ENCODE assay signal across 10 cellular contexts in genomic region chr5:38554860-38555259, GRCh38. TPM values are rescaled to one million over a fixed set of nuclear protein-coding genes. Genes with fewer than 3 reads are reported as not detected.
DNase-seq lines count a peak whose midpoint lies in the region; ATAC-seq and TF ChIP-seq lines count a peak whose summit lies in the region.
"Had no signal": no experiment of that assay in that cellular context is flagged by ENCODE, and none has a peak within 500 bp of the region (broad histone marks: within the 10 kb centered on the region; RNA-seq: fewer than 3 reads in every experiment).

No MANE protein-coding gene starts in this region.

- DNase-seq in NCI-H1105 treated with DMSO at 0.1 percent for 48 hours (lab: John Stamatoyannopoulos, UW) = peak; percentile 63
- DNase-seq in NCI-H1105 (lab: John Stamatoyannopoulos, UW) = no peak
- DNase-seq in left lung = no peak
- no peak for DNase-seq in stimulated activated effector memory CD8-positive, alpha-beta T cell treated with anti-CD3 and anti-CD28 coated beads, Interleukin-12 subunit alpha, Interleukin-12 subunit beta, amount 100 ng/mL, for 72 hours (ENCODE audit: low spot score in 2 of 2)
- no peak for DNase-seq in GM20000 (ENCODE audit: low spot score)
- DNase-seq in NCI-H1694 treated with DMSO at 0.1 percent for 48 hours (lab: John Stamatoyannopoulos, UW) = no peak
- DNase-seq: activated CD8-positive, alpha-beta memory T cell treated with anti-CD3 and anti-CD28 coated beads, Interleukin-2, amount 10 ng/mL, durations not matched to agents 7 days and 5 days had no signal

- H3K36me3 Mint-ChIP-seq in brain = no peaks in the 10 kb centered on the region
- H3K36me3 Mint-ChIP-seq in stimulated activated effector memory CD8-positive, alpha-beta T cell treated with anti-CD3 and anti-CD28 coated beads, Interleukin-12 subunit alpha, Interleukin-12 subunit beta, amount 100 ng/mL, for 72 hours = no peaks in the 10 kb centered on the region
- H3K36me3 Mint-ChIP-seq: activated CD8-positive, alpha-beta memory T cell treated with anti-CD3 and anti-CD28 coated beads, Interleukin-2, amount 10 ng/mL, durations not matched to agents 7 days and 5 days; IgD-negative memory B cell had no signal

- TF ChIP-seq CTCF in brain (conservative IDR thresholded peaks at IDR 0.05) = no peak
- TF ChIP-seq CTCF in left lung (IDR thresholded peaks at IDR 0.05) = no peak
- TF ChIP-seq CTCF in GM20000 (IDR thresholded peaks at IDR 0.05; ENCODE audit: extremely low read depth, missing control alignments) = no peak

- ATAC-seq in left lung = no peak
- no peak for ATAC-seq in stimulated activated effector memory CD8-positive, alpha-beta T cell treated with anti-CD3 and anti-CD28 coated beads, Interleukin-12 subunit alpha, Interleukin-12 subunit beta, amount 100 ng/mL, for 72 hours
- ATAC-seq in GM21447 (IDR thresholded peaks at IDR 0.05; ENCODE audit: unreplicated experiment) = no peak
- ATAC-seq: activated CD8-positive, alpha-beta memory T cell treated with anti-CD3 and anti-CD28 coated beads, Interleukin-2, amount 10 ng/mL, durations not matched to agents 7 days and 5 days had no signal

- no peaks in the 10 kb centered on the region for H3K36me3 ChIP-seq in left lung

- no peaks in the 10 kb centered on the region for H3K9me3 ChIP-seq in left lung

- intact Hi-C loops in left lung (cut with DNase I) = no loop called here

- peak overlapping the region; percentile 58 to 62 for H3K4me3 ChIP-seq in left lung

- H3K4me3 Mint-ChIP-seq in brain = peak overlapping the region; percentile 94 to 100 (median 95)
- peak overlapping the region; percentile 61 for H3K4me3 Mint-ChIP-seq in stimulated activated effector memory CD8-positive, alpha-beta T cell treated with anti-CD3 and anti-CD28 coated beads, Interleukin-12 subunit alpha, Interleukin-12 subunit beta, amount 100 ng/mL, for 72 hours

- H3K4me1 ChIP-seq in left lung = peaks cover 10 to 34% of the 10 kb centered on the region in 2 donors

- peaks cover 0 to 56% of the 10 kb centered on the region in 2 donors for H3K27me3 ChIP-seq in left lung

- H3K9me3 Mint-ChIP-seq in brain = peaks cover 0 to 3% (median 0%) of the 10 kb centered on the region in 5 experiments
- no peaks in the 10 kb centered on the region for H3K9me3 Mint-ChIP-seq in stimulated activated effector memory CD8-positive, alpha-beta T cell treated with anti-CD3 and anti-CD28 coated beads, Interleukin-12 subunit alpha, Interleukin-12 subunit beta, amount 100 ng/mL, for 72 hours

- H3K4me1 Mint-ChIP-seq in brain = peaks cover 64% of the 10 kb centered on the region
- H3K4me1 Mint-ChIP-seq in stimulated activated effector memory CD8-positive, alpha-beta T cell treated with anti-CD3 and anti-CD28 coated beads, Interleukin-12 subunit alpha, Interleukin-12 subunit beta, amount 100 ng/mL, for 72 hours = peaks cover 12% of the 10 kb centered on the region

- peaks cover 11% of the 10 kb centered on the region for H3K27me3 Mint-ChIP-seq in brain

- peak overlapping the region; percentile 28 to 78 for H3K27ac ChIP-seq in left lung

- peak overlapping the region; percentile 93 to 99 (median 95) for H3K27ac Mint-ChIP-seq in brain
- no peak overlapping the region for H3K27ac Mint-ChIP-seq in stimulated activated effector memory CD8-positive, alpha-beta T cell treated with anti-CD3 and anti-CD28 coated beads, Interleukin-12 subunit alpha, Interleukin-12 subunit beta, amount 100 ng/mL, for 72 hours
- H3K27ac Mint-ChIP-seq: activated CD8-positive, alpha-beta memory T cell treated with anti-CD3 and anti-CD28 coated beads, Interleukin-2, amount 10 ng/mL, durations not matched to agents 7 days and 5 days; IgD-negative memory B cell had no signal

RNA-seq across cellular contexts. Expression of gene LIFR, which starts 1.6 kb away (rescaled TPM):
- polyA plus RNA-seq in brain (ENCODE audit: insufficient read depth, low read depth, low replicate concordance) = 7.6 TPM
- total RNA-seq in left lung = 10 to 100 TPM; 52.6 to 76.2 TPM
- total RNA-seq: activated CD8-positive, alpha-beta memory T cell treated with anti-CD3 and anti-CD28 coated beads, Interleukin-2, amount 10 ng/mL, durations not matched to agents 7 days and 5 days had no signal
- polyA plus RNA-seq: IgD-negative memory B cell had no signal
